Comparison of ENCODE assay signal across 1 cellular context in genomic region chr14:105471823-105472495, GRCh38.
TF ChIP-seq lines count a peak whose summit lies in the region.

No MANE protein-coding gene starts in this region.

TF ChIP-seq in HepG2, 621 proteins besides CTCF, POLR2A, EP300 and RAD21:
- TF ChIP-seq ZNF468 (CRISPR knock-in tag; IDR thresholded peaks at IDR 0.05) (no peak), ZFP36L2 (CRISPR knock-in tag; IDR thresholded peaks at IDR 0.05) (no peak), KDM5A (IDR thresholded peaks at IDR 0.05; ENCODE audit: borderline replicate concordance, low read length) (no peak), ISX (CRISPR knock-in tag; conservative IDR thresholded peaks at IDR 0.05) (no peak), ZMYM4 (CRISPR knock-in tag; IDR thresholded peaks at IDR 0.05) (no peak), AGO2 (optimal IDR thresholded peaks at IDR 0.05; ENCODE audit: low read depth, low read length) (peak; percentile 57), RBM22 (optimal IDR thresholded peaks at IDR 0.05; ENCODE audit: low read length) (peak; percentile 53), POLR2G (IDR thresholded peaks at IDR 0.05; ENCODE audit: low read depth, low read length) (peak; percentile 32; the same call in 1 of the 2 replicates), NR3C1 (CRISPR knock-in tag; IDR thresholded peaks at IDR 0.05) (no peak), ZNF256 (CRISPR knock-in tag; conservative IDR thresholded peaks at IDR 0.05) (no peak), EHMT2 (IDR thresholded peaks at IDR 0.05; ENCODE audit: borderline replicate concordance, low read depth, low read length) (no peak), ZNF674 (CRISPR knock-in tag; IDR thresholded peaks at IDR 0.05; ENCODE audit: low read depth) (no peak)
